ENCODE assay signal across 9 cellular contexts in the genomic region with DNA sequence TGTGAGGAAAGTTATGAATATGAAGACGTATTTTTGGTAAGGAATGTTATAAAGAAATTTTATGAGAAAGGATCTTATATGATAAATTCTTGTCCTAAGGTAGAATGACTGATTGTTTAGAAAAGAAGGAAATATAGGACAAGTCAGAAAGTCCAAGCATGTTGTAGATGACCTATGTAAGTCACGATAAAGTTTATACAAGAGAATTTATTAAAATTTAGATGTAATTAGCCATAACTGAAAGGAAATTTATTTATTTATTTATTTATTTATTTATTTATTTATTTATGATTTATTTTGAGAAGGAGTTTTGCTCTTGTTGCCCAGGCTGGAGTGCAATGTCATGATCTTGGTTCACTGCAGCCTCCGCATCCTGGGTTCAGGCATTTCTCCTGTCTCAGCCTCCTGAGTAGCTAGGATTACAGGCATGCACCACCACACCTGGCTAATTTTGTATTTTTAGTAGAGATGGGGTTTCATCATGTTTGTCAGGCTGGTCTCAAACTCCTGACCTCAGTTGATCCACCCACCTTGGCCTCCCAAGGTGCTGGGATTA. TPM values are rescaled to one million over a fixed set of nuclear protein-coding genes. Genes with fewer than 3 reads are reported as not detected.
A peak's percentile ranks its signal among the peaks of the same experiment; 100 is the strongest.
DNase-seq lines count a peak whose midpoint lies in the region; ATAC-seq, FAIRE-seq and TF ChIP-seq lines count a peak whose summit lies in the region.
"Not testable (repeated sequence)": the region's sequence is repeated elsewhere in the genome, so short reads cannot be mapped to it uniquely, and the experiment has no call there.
"Had no signal": no experiment of that assay in that cellular context is flagged by ENCODE, and none has a peak within 500 bp of the region (broad histone marks: within the 10 kb centered on the region; RNA-seq: fewer than 3 reads in every experiment).

No MANE protein-coding gene starts in this region.

- CTCF ChIA-PET in HepG2 (lab: Yijun Ruan, JAX; ENCODE audit: low intra/inter-chr PET ratio, low total read pairs), result not testable (repeated sequence)

- not testable (repeated sequence) for TF ChIP-seq CTCF in astrocyte of the spinal cord (IDR thresholded peaks at IDR 0.05; ENCODE audit: low read depth, low read length); fibroblast of mammary gland (conservative IDR thresholded peaks at IDR 0.05; ENCODE audit: control insufficient read depth, insufficient read depth, low read depth, low read length); HepG2 (CRISPR knock-in tag; IDR thresholded peaks at IDR 0.05)

- not testable (repeated sequence) for TF ChIP-seq RAD21 in HepG2 (CRISPR knock-in tag; IDR thresholded peaks at IDR 0.05)

- not testable (repeated sequence) for H3K27me3 ChIP-seq in HepG2 (ENCODE audit: control insufficient read depth in 1 of 2, insufficient read depth in 2 of 2, low read length in 2 of 2)

- in situ Hi-C loops in astrocyte of the spinal cord (cut with HindIII; ENCODE audit: low sequenced_read_pairs), result not testable (repeated sequence)
- in situ Hi-C loops in HepG2 (cut with HindIII; ENCODE audit: extremely low pct_ligation_motif_present, low pct_unique_long_range_greater_than_20kb), result loop anchor here (25.0 kb wide), 3 partner anchors 754 to 1054 kb away; no protein-coding TSS in a partner anchor

- not testable (repeated sequence) for TF ChIP-seq EP300 in HepG2 (IDR thresholded peaks at IDR 0.05; ENCODE audit: low read depth in 2 of 2, low read length in 2 of 2); HepG2 (CRISPR knock-in tag; IDR thresholded peaks at IDR 0.05; ENCODE audit: borderline replicate concordance)

- not testable (repeated sequence) for H3K4me3 ChIP-seq in astrocyte of the spinal cord (ENCODE audit: low read depth, low read length); fibroblast of mammary gland (ENCODE audit: control insufficient read depth, low read depth, low read length); HepG2 (replicated peaks in 1 of 3; ENCODE audit: insufficient read depth in 1 of 3, low read depth in 2 of 3, low read length in 3 of 3)

- FAIRE-seq in G401.6 (lab: Jason Lieb, UNC) (peak; percentile 67), RCC 7860 (lab: Jason Lieb, UNC) (peak; percentile 12)
- not testable (repeated sequence) for FAIRE-seq in HepG2 (lab: Jason Lieb, UNC)

- H3K4me2 ChIP-seq in HepG2 (ENCODE audit: low read depth, low read length), result not testable (repeated sequence)

- not testable (repeated sequence) for H3K27ac ChIP-seq in HepG2 (ENCODE audit: extremely low read length, insufficient read depth, low read length)

- not testable (repeated sequence) for BruUV-seq in HepG2 (replicated peaks; lab: Mats Ljungman, UMichigan)

- ATAC-seq in HepG2, result not testable (repeated sequence)

- H3K9me3 ChIP-seq in HepG2 (ENCODE audit: low read length), result peaks cover 44% of the 10 kb centered on the region

- DNase-seq in A172 (ENCODE audit: low spot score) (peak; percentile 8), Kasumi-1 (lab: John Stamatoyannopoulos, UW) (peak; percentile 49 to 58), NCI-H510A treated with DMSO at 0.1 percent for 48 hours (lab: John Stamatoyannopoulos, UW) (peak; percentile 6), astrocyte of the spinal cord (ENCODE audit: low read depth, low spot score) (peak; percentile 28), fibroblast of mammary gland (ENCODE audit: low read depth) (peak; percentile 67)
- not testable (repeated sequence) for DNase-seq in RCC 7860 (ENCODE audit: low spot score); HepG2 (ENCODE audit: low spot score)

- intact Hi-C loops in HepG2 (cut with micrococcal nuclease; ENCODE audit: unreplicated experiment), result not testable (repeated sequence)

- not testable (repeated sequence) for H3K36me3 ChIP-seq in HepG2 (replicated peaks in 1 of 2; ENCODE audit: control insufficient read depth in 1 of 2, insufficient read depth in 2 of 2, low read length in 2 of 2)

- not testable (repeated sequence) for H3K79me2 ChIP-seq in HepG2 (ENCODE audit: insufficient read depth, low read length)

- POLR2A ChIA-PET in HepG2 (lab: Yijun Ruan, JAX), result not testable (repeated sequence)

- not testable (repeated sequence) for TF ChIP-seq POLR2A in HepG2 (IDR thresholded peaks at IDR 0.05; ENCODE audit: insufficient read depth in 1 of 2, low read depth in 2 of 2, low read length in 2 of 2)

- WGBS in HepG2 (ENCODE audit: low lambda C conversion rate), result 67% methylated on average over 3 of the region's 3 CpGs

- not testable (repeated sequence) for H3K4me1 ChIP-seq in HepG2 (ENCODE audit: insufficient read depth, low read length)

- H3K9ac ChIP-seq in HepG2 (ENCODE audit: insufficient read depth, low read depth, low read length), result not testable (repeated sequence)

- not testable (repeated sequence) for H2AFZ ChIP-seq in HepG2 (ENCODE audit: low read length)

- not testable (repeated sequence) for H4K20me1 ChIP-seq in HepG2 (ENCODE audit: insufficient read depth, low read length)

TF ChIP-seq in HepG2, 621 proteins besides CTCF, POLR2A, EP300 and RAD21:
- peak; percentile 63 for TF ChIP-seq ZFP36 (IDR thresholded peaks at IDR 0.05; ENCODE audit: borderline replicate concordance, low read depth, low read length, partially characterized antibody)

RNA-seq across cellular contexts. Expression of a gene that starts 12.3 kb away (rescaled TPM):
- total RNA-seq in A172 (2014; rRNA removed; shearing (Covaris generic)), result 0.05 and 0.10 TPM in 2 replicates
- 0.04 TPM in 1 of 2 replicates, not detected in the other for total RNA-seq in HepG2 (2016; rRNA removed; fragmentation: Illumina TruSeq; extraction: Trizol)
- total RNA-seq in HepG2 (2016; cell fraction: cytosol; rRNA removed; fragmentation: Illumina TruSeq; extraction: Trizol; ENCODE audit: low read depth), result not detected in 2 replicates
- 0.02 TPM in 1 of 2 replicates, not detected in the other for total RNA-seq in HepG2 (2016; cell fraction: insoluble cytoplasmic fraction; rRNA removed; fragmentation: Illumina TruSeq; extraction: Trizol)
- total RNA-seq in HepG2 (2016; cell fraction: membrane; rRNA removed; fragmentation: Illumina TruSeq; extraction: Trizol), result not detected in 2 replicates
- not detected in 2 replicates for total RNA-seq in HepG2 (2016; cell fraction: nucleus; rRNA removed; fragmentation: Illumina TruSeq; extraction: Trizol)
- polyA plus RNA-seq in HepG2 (2011; rRNA removed), result 0.03 TPM in 1 of 2 replicates, not detected in the other
- 0.01 TPM in 1 of 2 replicates, not detected in the other for polyA plus RNA-seq in HepG2 (2011; cell fraction: cytosol; rRNA removed)
- polyA plus RNA-seq in HepG2 (2011; cell fraction: nucleus; rRNA removed), result 0.03 TPM in 1 of 2 replicates, not detected in the other
- not detected in 2 replicates for polyA plus RNA-seq in HepG2 (2012)
- not detected in 2 replicates for polyA plus RNA-seq in HepG2 (2016; cell fraction: cytosol; fragmentation: Illumina TruSeq; extraction: Trizol; ENCODE audit: low read depth)
- not detected in 2 replicates for polyA plus RNA-seq in HepG2 (2016; cell fraction: insoluble cytoplasmic fraction; fragmentation: Illumina TruSeq; extraction: Trizol; ENCODE audit: low read depth)
- not detected in 2 replicates for polyA plus RNA-seq in HepG2 (2016; cell fraction: membrane; fragmentation: Illumina TruSeq; extraction: Trizol; ENCODE audit: low read depth)
- not detected in 2 replicates for polyA plus RNA-seq in HepG2 (2016; cell fraction: nucleus; fragmentation: Illumina TruSeq; extraction: Trizol; ENCODE audit: insufficient read depth, low read depth)
- polyA minus RNA-seq in HepG2 (2011; rRNA and poly(A)+ RNA removed; ENCODE audit: low replicate concordance), result 0.26 TPM in 1 of 2 replicates, not detected in the other
- not detected in 2 replicates for polyA minus RNA-seq in HepG2 (2011; cell fraction: cytosol; rRNA and poly(A)+ RNA removed)
- not detected in 2 replicates for polyA minus RNA-seq in HepG2 (2011; cell fraction: nucleus; rRNA and poly(A)+ RNA removed)
- total RNA-seq: CD4-positive, CD25-positive, alpha-beta regulatory T cell had no signal
- polyA plus RNA-seq: CD4-positive, CD25-positive, alpha-beta regulatory T cell had no signal
